In the genomic region with DNA sequence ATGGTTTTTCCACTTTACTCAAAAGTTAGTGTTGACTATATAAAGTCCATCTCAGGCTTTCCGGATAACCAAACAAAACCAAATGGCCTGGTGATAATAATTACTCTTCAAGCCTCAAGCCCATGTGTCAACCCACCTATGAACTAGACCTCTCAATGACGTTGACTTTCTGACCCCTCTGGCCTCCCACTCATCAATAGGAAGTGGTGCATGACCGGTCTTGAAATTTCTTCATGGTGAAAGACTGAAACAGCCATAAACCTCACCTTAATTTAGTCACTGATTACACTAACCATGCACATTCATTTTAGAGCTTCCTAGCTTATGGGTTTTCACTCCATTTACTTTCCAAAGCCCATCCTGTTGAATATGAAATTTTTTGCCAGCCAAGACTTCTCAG, we compare ENCODE assay signal across 23 cellular contexts.
"Had no signal": no experiment of that assay in that cellular context is flagged by ENCODE, and none has a peak within 500 bp of the region (broad histone marks: within the 10 kb centered on the region; RNA-seq: fewer than 3 reads in every experiment).

No MANE protein-coding gene starts in this region.

- H3K36me3 Mint-ChIP-seq: activated naive CD8-positive, alpha-beta T cell treated with anti-CD3 and anti-CD28 coated beads, Interleukin-2, amount 10 ng/mL, durations not matched to agents 7 days and 5 days; naive B cell; stimulated activated effector memory CD8-positive, alpha-beta T cell treated with anti-CD3 and anti-CD28 coated beads, Interleukin-12 subunit alpha, Interleukin-12 subunit beta, amount 100 ng/mL, for 72 hours had no signal

- ATAC-seq: activated CD4-positive, alpha-beta T cell treated with anti-CD3 and anti-CD28 coated beads for 36 hours; gastrocnemius medialis; left lobe of liver; lower lobe of right lung; sciatic nerve; stimulated activated effector memory CD8-positive, alpha-beta T cell treated with anti-CD3 and anti-CD28 coated beads, Interleukin-12 subunit alpha, Interleukin-12 subunit beta, amount 100 ng/mL, for 72 hours; stimulated activated naive CD8-positive, alpha-beta T cell treated with anti-CD3 and anti-CD28 coated beads, Interleukin-15, amount 100 ng/mL, for 72 hours had no signal

- H3K4me3 Mint-ChIP-seq: activated B cell treated with CpG ODN at 0.5 μM for 24 hours; activated CD4-positive, alpha-beta T cell treated with anti-CD3 and anti-CD28 coated beads for 36 hours; activated naive CD4-positive, alpha-beta T cell treated with anti-CD3 and anti-CD28 coated beads for 36 hours; activated naive CD8-positive, alpha-beta T cell treated with anti-CD3 and anti-CD28 coated beads, Interleukin-2, amount 10 ng/mL, durations not matched to agents 7 days and 5 days; naive B cell; stimulated activated effector memory CD8-positive, alpha-beta T cell treated with anti-CD3 and anti-CD28 coated beads, Interleukin-12 subunit alpha, Interleukin-12 subunit beta, amount 100 ng/mL, for 72 hours; stimulated activated naive CD8-positive, alpha-beta T cell treated with anti-CD3 and anti-CD28 coated beads, Interleukin-15, amount 100 ng/mL, for 72 hours had no signal

- H3K9me3 Mint-ChIP-seq: stimulated activated naive CD8-positive, alpha-beta T cell treated with anti-CD3 and anti-CD28 coated beads, Interleukin-15, amount 100 ng/mL, for 72 hours had no signal

- H3K4me1 Mint-ChIP-seq: activated B cell treated with CpG ODN at 0.5 μM for 24 hours; activated CD4-positive, alpha-beta T cell treated with anti-CD3 and anti-CD28 coated beads for 36 hours; activated naive CD8-positive, alpha-beta T cell treated with anti-CD3 and anti-CD28 coated beads, Interleukin-2, amount 10 ng/mL, durations not matched to agents 7 days and 5 days; naive B cell; stimulated activated effector memory CD8-positive, alpha-beta T cell treated with anti-CD3 and anti-CD28 coated beads, Interleukin-12 subunit alpha, Interleukin-12 subunit beta, amount 100 ng/mL, for 72 hours; stimulated activated naive CD8-positive, alpha-beta T cell treated with anti-CD3 and anti-CD28 coated beads, Interleukin-15, amount 100 ng/mL, for 72 hours had no signal

- H3K27me3 Mint-ChIP-seq: activated B cell treated with CpG ODN at 0.5 μM for 24 hours; activated CD4-positive, alpha-beta T cell treated with anti-CD3 and anti-CD28 coated beads for 36 hours; activated naive CD8-positive, alpha-beta T cell treated with anti-CD3 and anti-CD28 coated beads, Interleukin-2, amount 10 ng/mL, durations not matched to agents 7 days and 5 days; naive B cell; stimulated activated naive CD8-positive, alpha-beta T cell treated with anti-CD3 and anti-CD28 coated beads, Interleukin-15, amount 100 ng/mL, for 72 hours had no signal

- H3K27ac Mint-ChIP-seq: activated B cell treated with CpG ODN at 0.5 μM for 24 hours; activated CD4-positive, alpha-beta T cell treated with anti-CD3 and anti-CD28 coated beads for 36 hours; activated naive CD4-positive, alpha-beta T cell treated with anti-CD3 and anti-CD28 coated beads for 36 hours; activated naive CD8-positive, alpha-beta T cell treated with anti-CD3 and anti-CD28 coated beads, Interleukin-2, amount 10 ng/mL, durations not matched to agents 7 days and 5 days; naive B cell; stimulated activated effector memory CD8-positive, alpha-beta T cell treated with anti-CD3 and anti-CD28 coated beads, Interleukin-12 subunit alpha, Interleukin-12 subunit beta, amount 100 ng/mL, for 72 hours; stimulated activated naive CD8-positive, alpha-beta T cell treated with anti-CD3 and anti-CD28 coated beads, Interleukin-15, amount 100 ng/mL, for 72 hours had no signal

- DNase-seq: activated B cell treated with CpG ODN at 0.5 μM for 24 hours; activated CD4-positive, alpha-beta T cell treated with anti-CD3 and anti-CD28 coated beads for 36 hours; activated CD4-positive, alpha-beta T cell treated with anti-CD3 and anti-CD28 coated beads, Interleukin-2, amount 50 U/mL, for 48 hours; activated CD8-positive, alpha-beta memory T cell treated with anti-CD3 and anti-CD28 coated beads, Interleukin-2, amount 50 U/mL, for 48 hours; activated effector memory CD4-positive, alpha-beta T cell treated with Interleukin-2 at 50 U/mL for 16 hours; activated naive CD4-positive, alpha-beta T cell treated with anti-CD3 and anti-CD28 coated beads for 36 hours; activated naive CD8-positive, alpha-beta T cell treated with anti-CD3 and anti-CD28 coated beads, Interleukin-2, amount 10 ng/mL, durations not matched to agents 7 days and 5 days; activated T-cell treated with anti-CD3 and anti-CD28 coated beads, Interleukin-2, amount 50 U/mL, for 48 hours; amniotic stem cell; colonic mucosa; esophagus squamous epithelium; gastrocnemius medialis; head of caudate nucleus; hypothalamus; lower lobe of right lung; naive B cell; nucleus accumbens; small intestine; stimulated activated CD4-positive, alpha-beta T cell treated with anti-CD3 and anti-CD28 coated beads, Interleukin-2, amount 100 ng/mL, for 24 hours; stimulated activated naive CD8-positive, alpha-beta T cell treated with anti-CD3 and anti-CD28 coated beads, Interleukin-15, amount 100 ng/mL, for 72 hours had no signal
